Comparison of ENCODE assay signal across 1 cellular context in genomic region chr3:155870945-155871745, GRCh38.
TF ChIP-seq lines count a peak whose summit lies in the region.

No MANE protein-coding gene starts in this region.

TF ChIP-seq in SK-N-SH, 30 proteins besides CTCF, POLR2A, EP300 and RAD21 (continued from another document):
- TF ChIP-seq, protein P1, sequence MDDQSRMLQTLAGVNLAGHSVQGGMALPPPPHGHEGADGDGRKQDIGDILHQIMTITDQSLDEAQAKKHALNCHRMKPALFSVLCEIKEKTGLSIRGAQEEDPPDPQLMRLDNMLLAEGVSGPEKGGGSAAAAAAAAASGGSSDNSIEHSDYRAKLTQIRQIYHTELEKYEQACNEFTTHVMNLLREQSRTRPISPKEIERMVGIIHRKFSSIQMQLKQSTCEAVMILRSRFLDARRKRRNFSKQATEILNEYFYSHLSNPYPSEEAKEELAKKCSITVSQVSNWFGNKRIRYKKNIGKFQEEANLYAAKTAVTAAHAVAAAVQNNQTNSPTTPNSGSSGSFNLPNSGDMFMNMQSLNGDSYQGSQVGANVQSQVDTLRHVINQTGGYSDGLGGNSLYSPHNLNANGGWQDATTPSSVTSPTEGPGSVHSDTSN (IDR thresholded peaks at IDR 0.05) = no peak
- TF ChIP-seq TCF12 (IDR thresholded peaks at IDR 0.05) (no peak), GABPA (IDR thresholded peaks at IDR 0.05; ENCODE audit: low read depth) (peak; percentile 46; the same call in 1 of the 2 replicates), SIN3A (IDR thresholded peaks at IDR 0.05; ENCODE audit: borderline replicate concordance, low read depth, low read length) (0 out of 2 replicates have a peak, but pooled peaks have one; percentile 33), FOXJ3 (CRISPR knock-in tag; IDR thresholded peaks at IDR 0.05) (no peak), FOXM1 (IDR thresholded peaks at IDR 0.05; ENCODE audit: low read depth) (no peak), GATA2 (CRISPR knock-in tag; IDR thresholded peaks at IDR 0.05) (no peak), SMC3 (IDR thresholded peaks at IDR 0.05; ENCODE audit: low read depth, low read length) (no peak)
- TF ChIP-seq, protein P2, sequence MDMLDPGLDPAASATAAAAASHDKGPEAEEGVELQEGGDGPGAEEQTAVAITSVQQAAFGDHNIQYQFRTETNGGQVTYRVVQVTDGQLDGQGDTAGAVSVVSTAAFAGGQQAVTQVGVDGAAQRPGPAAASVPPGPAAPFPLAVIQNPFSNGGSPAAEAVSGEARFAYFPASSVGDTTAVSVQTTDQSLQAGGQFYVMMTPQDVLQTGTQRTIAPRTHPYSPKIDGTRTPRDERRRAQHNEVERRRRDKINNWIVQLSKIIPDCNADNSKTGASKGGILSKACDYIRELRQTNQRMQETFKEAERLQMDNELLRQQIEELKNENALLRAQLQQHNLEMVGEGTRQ (IDR thresholded peaks at IDR 0.05; ENCODE audit: borderline replicate concordance, low read depth, low read length) = no peak
- TF ChIP-seq, protein P3, sequence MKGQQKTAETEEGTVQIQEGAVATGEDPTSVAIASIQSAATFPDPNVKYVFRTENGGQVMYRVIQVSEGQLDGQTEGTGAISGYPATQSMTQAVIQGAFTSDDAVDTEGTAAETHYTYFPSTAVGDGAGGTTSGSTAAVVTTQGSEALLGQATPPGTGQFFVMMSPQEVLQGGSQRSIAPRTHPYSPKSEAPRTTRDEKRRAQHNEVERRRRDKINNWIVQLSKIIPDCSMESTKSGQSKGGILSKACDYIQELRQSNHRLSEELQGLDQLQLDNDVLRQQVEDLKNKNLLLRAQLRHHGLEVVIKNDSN (IDR thresholded peaks at IDR 0.05; ENCODE audit: borderline replicate concordance, low read depth) = no peak
- TF ChIP-seq, protein P4, sequence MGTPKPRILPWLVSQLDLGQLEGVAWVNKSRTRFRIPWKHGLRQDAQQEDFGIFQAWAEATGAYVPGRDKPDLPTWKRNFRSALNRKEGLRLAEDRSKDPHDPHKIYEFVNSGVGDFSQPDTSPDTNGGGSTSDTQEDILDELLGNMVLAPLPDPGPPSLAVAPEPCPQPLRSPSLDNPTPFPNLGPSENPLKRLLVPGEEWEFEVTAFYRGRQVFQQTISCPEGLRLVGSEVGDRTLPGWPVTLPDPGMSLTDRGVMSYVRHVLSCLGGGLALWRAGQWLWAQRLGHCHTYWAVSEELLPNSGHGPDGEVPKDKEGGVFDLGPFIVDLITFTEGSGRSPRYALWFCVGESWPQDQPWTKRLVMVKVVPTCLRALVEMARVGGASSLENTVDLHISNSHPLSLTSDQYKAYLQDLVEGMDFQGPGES (IDR thresholded peaks at IDR 0.05; ENCODE audit: low read depth, low read length) = no peak
